Comparison of ENCODE assay signal across 1 cellular context in genomic region chr19:19444694-19445155, GRCh38.
TF ChIP-seq lines count a peak whose summit lies in the region.

No MANE protein-coding gene starts in this region.

TF ChIP-seq in GM12878, 131 proteins besides CTCF, POLR2A, EP300 and RAD21 (continued from another document and continues in another):
- no peak for TF ChIP-seq ZBTB33 (IDR thresholded peaks at IDR 0.05)
- TF ChIP-seq PML (IDR thresholded peaks at IDR 0.05; ENCODE audit: low read length) = no peak
- no peak for TF ChIP-seq PBX3 (IDR thresholded peaks at IDR 0.05; ENCODE audit: insufficient replicate concordance, low read depth, low read length)
- TF ChIP-seq ETV6 (conservative IDR thresholded peaks at IDR 0.05 in 1 of 2, IDR thresholded peaks at IDR 0.05 in 1 of 2; ENCODE audit: borderline replicate concordance in 1 of 2, low read depth in 1 of 2) = no peak
- TF ChIP-seq SREBF2 (IDR thresholded peaks at IDR 0.05; ENCODE audit: low read length) = no peak
- TF ChIP-seq SIN3A (IDR thresholded peaks at IDR 0.05; ENCODE audit: low read depth, low read length) = no peak
- TF ChIP-seq POU2F2 (IDR thresholded peaks at IDR 0.05; ENCODE audit: borderline replicate concordance, low read depth, low read length) = no peak
- TF ChIP-seq ZNF592 (IDR thresholded peaks at IDR 0.05) = no peak
- no peak for TF ChIP-seq ELK1 (IDR thresholded peaks at IDR 0.05; ENCODE audit: low read depth, low read length)
- TF ChIP-seq CHD1 (IDR thresholded peaks at IDR 0.05; ENCODE audit: low read depth, low read length) = no peak
- TF ChIP-seq CREM (IDR thresholded peaks at IDR 0.05; ENCODE audit: low read depth) = no peak
- no peak for TF ChIP-seq EGR1 (IDR thresholded peaks at IDR 0.05; ENCODE audit: borderline replicate concordance in 1 of 2, low read depth in 2 of 2, low read length in 2 of 2)
- TF ChIP-seq IRF5 (IDR thresholded peaks at IDR 0.05; ENCODE audit: borderline replicate concordance) = no peak
- TF ChIP-seq NFXL1 (IDR thresholded peaks at IDR 0.05; ENCODE audit: borderline replicate concordance) = no peak
- no peak for TF ChIP-seq ESRRA (IDR thresholded peaks at IDR 0.05; ENCODE audit: low read length)
- TF ChIP-seq TARDBP (IDR thresholded peaks at IDR 0.05; ENCODE audit: borderline replicate concordance) = no peak
- no peak for TF ChIP-seq MEF2A (IDR thresholded peaks at IDR 0.05; ENCODE audit: insufficient read depth, low read depth, low read length)
- no peak for TF ChIP-seq NR2C1 (IDR thresholded peaks at IDR 0.05)
- TF ChIP-seq RB1 (IDR thresholded peaks at IDR 0.05; ENCODE audit: borderline replicate concordance) = no peak
- no peak for TF ChIP-seq SUZ12 (IDR thresholded peaks at IDR 0.05; ENCODE audit: unreplicated experiment)
- TF ChIP-seq NR2C2 (IDR thresholded peaks at IDR 0.05; ENCODE audit: borderline replicate concordance, control insufficient read depth, insufficient read length, low read depth) = no peak
- TF ChIP-seq MEF2B (IDR thresholded peaks at IDR 0.05; ENCODE audit: partially characterized antibody, poor library complexity, severe bottlenecking) = no peak
- TF ChIP-seq STAT3 (IDR thresholded peaks at IDR 0.05; ENCODE audit: low read depth, low read length) = no peak
- no peak for TF ChIP-seq CEBPB (IDR thresholded peaks at IDR 0.05; ENCODE audit: borderline replicate concordance in 1 of 2, low read depth in 2 of 2, low read length in 2 of 2)
- TF ChIP-seq SMAD1 (IDR thresholded peaks at IDR 0.05; ENCODE audit: low read depth, partially characterized antibody) = no peak
- no peak for TF ChIP-seq TAF1 (IDR thresholded peaks at IDR 0.05; ENCODE audit: borderline replicate concordance, low read depth, low read length)
- no peak for TF ChIP-seq FOXK2 (IDR thresholded peaks at IDR 0.05)
- TF ChIP-seq NFYA (IDR thresholded peaks at IDR 0.05; ENCODE audit: borderline replicate concordance, low read depth, low read length) = no peak
- no peak for TF ChIP-seq ZBTB11 (CRISPR knock-in tag; IDR thresholded peaks at IDR 0.05)
- no peak for TF ChIP-seq SP1 (IDR thresholded peaks at IDR 0.05; ENCODE audit: low read depth, low read length)
- peak; percentile 9; the same call in 1 of the 2 replicates for TF ChIP-seq HDGF (IDR thresholded peaks at IDR 0.05)
- no peak for TF ChIP-seq SMAD5 (IDR thresholded peaks at IDR 0.05; ENCODE audit: low read depth)
- no peak for TF ChIP-seq TBL1XR1 (IDR thresholded peaks at IDR 0.05; ENCODE audit: low read depth, low read length)
- no peak for TF ChIP-seq ZNF217 (IDR thresholded peaks at IDR 0.05)
- TF ChIP-seq ASH2L (IDR thresholded peaks at IDR 0.05; ENCODE audit: borderline replicate concordance, low read depth) = no peak
- no peak for TF ChIP-seq TCF3 (IDR thresholded peaks at IDR 0.05; ENCODE audit: borderline replicate concordance, insufficient read depth, low read depth, low read length)
- TF ChIP-seq, protein P1, sequence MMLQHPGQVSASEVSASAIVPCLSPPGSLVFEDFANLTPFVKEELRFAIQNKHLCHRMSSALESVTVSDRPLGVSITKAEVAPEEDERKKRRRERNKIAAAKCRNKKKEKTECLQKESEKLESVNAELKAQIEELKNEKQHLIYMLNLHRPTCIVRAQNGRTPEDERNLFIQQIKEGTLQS (IDR thresholded peaks at IDR 0.05; ENCODE audit: borderline replicate concordance, extremely low read depth, low read depth, low read length) = no peak
- TF ChIP-seq MTA3 (IDR thresholded peaks at IDR 0.05; ENCODE audit: borderline replicate concordance, low read length) = no peak
- no peak for TF ChIP-seq TCF12 (IDR thresholded peaks at IDR 0.05; ENCODE audit: low read depth, low read length)
- TF ChIP-seq BCL11A (IDR thresholded peaks at IDR 0.05; ENCODE audit: low read depth, low read length) = no peak
- TF ChIP-seq MLLT1 (IDR thresholded peaks at IDR 0.05) = no peak
- no peak for TF ChIP-seq ZNF622 (IDR thresholded peaks at IDR 0.05)
- TF ChIP-seq NKRF (conservative IDR thresholded peaks at IDR 0.05) = no peak
- TF ChIP-seq RCOR1 (conservative IDR thresholded peaks at IDR 0.05; ENCODE audit: low read depth, low read length) = no peak
- no peak for TF ChIP-seq SMC3 (IDR thresholded peaks at IDR 0.05; ENCODE audit: borderline replicate concordance, low read length)
- TF ChIP-seq YBX1 (IDR thresholded peaks at IDR 0.05) = no peak
- no peak for TF ChIP-seq CREB1 (IDR thresholded peaks at IDR 0.05; ENCODE audit: low read depth)
- no peak for TF ChIP-seq MXI1 (IDR thresholded peaks at IDR 0.05; ENCODE audit: low read depth, low read length)
- no peak for TF ChIP-seq BMI1 (IDR thresholded peaks at IDR 0.05; ENCODE audit: borderline replicate concordance)
- peak; percentile 99 for TF ChIP-seq SPI1 (IDR thresholded peaks at IDR 0.05; ENCODE audit: borderline replicate concordance, insufficient read depth, low read depth, low read length)
- no peak for TF ChIP-seq NFIC (IDR thresholded peaks at IDR 0.05; ENCODE audit: low read depth, low read length)
- no peak for TF ChIP-seq BHLHE40 (IDR thresholded peaks at IDR 0.05; ENCODE audit: borderline replicate concordance in 1 of 2, low read depth in 2 of 2, low read length in 1 of 2)
- TF ChIP-seq LARP7 (IDR thresholded peaks at IDR 0.05) = no peak
- TF ChIP-seq ZNF274 (IDR thresholded peaks at IDR 0.05; ENCODE audit: insufficient read depth, insufficient read length) = no peak
- no peak for TF ChIP-seq ATF7 (IDR thresholded peaks at IDR 0.05; ENCODE audit: low read depth)
- TF ChIP-seq EED (IDR thresholded peaks at IDR 0.05; ENCODE audit: low read depth) = peak; percentile 70
